14 cellular contexts compared by ENCODE assay signal in the genomic region with DNA sequence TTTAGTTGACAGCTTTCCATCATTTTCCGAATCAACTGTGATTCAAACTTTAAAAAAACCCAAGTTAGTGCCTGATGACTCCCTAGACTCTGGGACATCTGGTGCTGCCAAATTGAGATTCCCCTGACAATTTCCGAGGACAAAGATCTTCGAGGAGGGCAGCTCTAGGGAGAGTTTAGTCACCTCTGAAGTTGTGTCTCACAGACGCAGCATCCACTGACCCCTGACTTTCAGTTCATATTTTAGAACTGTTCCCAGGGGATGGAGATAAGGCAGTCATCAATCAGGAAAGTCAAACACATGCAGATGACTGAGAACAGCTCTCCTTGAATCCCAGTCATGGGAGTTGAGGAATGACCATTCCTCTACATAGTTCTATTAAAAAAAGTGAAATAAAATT.
"Had no signal": no experiment of that assay in that cellular context is flagged by ENCODE, and none has a peak within 500 bp of the region (broad histone marks: within the 10 kb centered on the region; RNA-seq: fewer than 3 reads in every experiment).

No MANE protein-coding gene starts in this region.

- DNase-seq: effector memory CD4-positive, alpha-beta T cell; foreskin keratinocyte; head of caudate nucleus; kidney; mammary epithelial cell; natural killer cell; occipital lobe; pancreas; right cardiac atrium; stimulated activated CD4-positive, alpha-beta T cell treated with anti-CD3 and anti-CD28 coated beads, Interleukin-2, amount 100 ng/mL, for 48 hours; stimulated activated naive CD4-positive, alpha-beta T cell treated with Interleukin-2 at 50 U/mL for 16 hours; trophoblast cell had no signal

- H3K36me3 Mint-ChIP-seq: natural killer cell had no signal

- H3K27ac Mint-ChIP-seq: natural killer cell, progenitor cell of endocrine pancreas had no signal

- H3K4me3 Mint-ChIP-seq: natural killer cell had no signal

- ATAC-seq: esophagus mucosa, foreskin keratinocyte, natural killer cell, pancreas, right cardiac atrium had no signal

- H3K4me1 Mint-ChIP-seq: natural killer cell had no signal

- H3K27me3 Mint-ChIP-seq: progenitor cell of endocrine pancreas had no signal
